1 cellular context compared by ENCODE assay signal in the genomic region with DNA sequence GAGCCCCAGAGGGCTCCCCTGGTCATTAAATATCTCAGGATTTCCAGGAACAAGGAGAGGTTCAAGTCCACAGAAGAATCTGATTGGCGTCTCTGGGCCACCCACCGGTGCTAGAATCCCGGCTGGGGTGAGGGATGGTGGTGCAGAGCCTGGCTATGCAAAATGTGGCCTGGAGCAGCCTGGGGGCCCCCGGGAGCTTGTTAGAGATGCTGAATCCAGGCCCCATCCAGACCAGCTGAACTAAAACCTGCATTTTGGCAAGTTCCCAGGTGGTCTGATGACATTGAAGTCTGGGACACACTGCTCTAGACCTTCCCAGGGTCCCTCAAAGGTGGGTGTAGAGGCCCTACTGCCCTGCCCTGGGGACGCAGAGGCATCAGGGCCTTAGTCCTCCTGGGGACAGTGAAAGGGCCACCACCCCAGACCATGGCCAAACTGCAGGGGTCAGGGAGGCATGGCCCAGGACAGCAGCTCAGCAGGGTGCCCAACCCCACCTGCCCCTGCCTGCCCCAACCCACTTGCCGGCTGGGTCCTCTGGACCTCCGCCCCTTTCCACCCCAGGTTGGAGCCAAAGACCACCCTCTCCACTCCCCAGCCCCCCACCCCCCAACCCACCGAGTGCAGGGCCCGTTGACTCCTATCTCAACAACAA.
TF ChIP-seq lines count a peak whose summit lies in the region.

No MANE protein-coding gene starts in this region.

TF ChIP-seq in WTC11, 78 proteins besides CTCF, POLR2A, EP300 and RAD21 (continued from another document):
- TF ChIP-seq, protein P1, sequence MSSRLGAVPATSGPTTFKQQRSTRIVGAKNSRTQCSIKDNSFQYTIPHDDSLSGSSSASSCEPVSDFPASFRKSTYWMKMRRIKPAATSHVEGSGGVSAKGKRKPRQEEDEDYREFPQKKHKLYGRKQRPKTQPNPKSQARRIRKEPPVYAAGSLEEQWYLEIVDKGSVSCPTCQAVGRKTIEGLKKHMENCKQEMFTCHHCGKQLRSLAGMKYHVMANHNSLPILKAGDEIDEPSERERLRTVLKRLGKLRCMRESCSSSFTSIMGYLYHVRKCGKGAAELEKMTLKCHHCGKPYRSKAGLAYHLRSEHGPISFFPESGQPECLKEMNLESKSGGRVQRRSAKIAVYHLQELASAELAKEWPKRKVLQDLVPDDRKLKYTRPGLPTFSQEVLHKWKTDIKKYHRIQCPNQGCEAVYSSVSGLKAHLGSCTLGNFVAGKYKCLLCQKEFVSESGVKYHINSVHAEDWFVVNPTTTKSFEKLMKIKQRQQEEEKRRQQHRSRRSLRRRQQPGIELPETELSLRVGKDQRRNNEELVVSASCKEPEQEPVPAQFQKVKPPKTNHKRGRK (CRISPR knock-in tag; IDR thresholded peaks at IDR 0.05; ENCODE audit: borderline replicate concordance): no peak
- TF ChIP-seq, protein P2, sequence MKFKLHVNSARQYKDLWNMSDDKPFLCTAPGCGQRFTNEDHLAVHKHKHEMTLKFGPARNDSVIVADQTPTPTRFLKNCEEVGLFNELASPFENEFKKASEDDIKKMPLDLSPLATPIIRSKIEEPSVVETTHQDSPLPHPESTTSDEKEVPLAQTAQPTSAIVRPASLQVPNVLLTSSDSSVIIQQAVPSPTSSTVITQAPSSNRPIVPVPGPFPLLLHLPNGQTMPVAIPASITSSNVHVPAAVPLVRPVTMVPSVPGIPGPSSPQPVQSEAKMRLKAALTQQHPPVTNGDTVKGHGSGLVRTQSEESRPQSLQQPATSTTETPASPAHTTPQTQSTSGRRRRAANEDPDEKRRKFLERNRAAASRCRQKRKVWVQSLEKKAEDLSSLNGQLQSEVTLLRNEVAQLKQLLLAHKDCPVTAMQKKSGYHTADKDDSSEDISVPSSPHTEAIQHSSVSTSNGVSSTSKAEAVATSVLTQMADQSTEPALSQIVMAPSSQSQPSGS (CRISPR knock-in tag; IDR thresholded peaks at IDR 0.05; ENCODE audit: borderline replicate concordance, low read depth): no peak
- TF ChIP-seq ZNF671 (CRISPR knock-in tag; IDR thresholded peaks at IDR 0.05): no peak
- TF ChIP-seq, protein P3, sequence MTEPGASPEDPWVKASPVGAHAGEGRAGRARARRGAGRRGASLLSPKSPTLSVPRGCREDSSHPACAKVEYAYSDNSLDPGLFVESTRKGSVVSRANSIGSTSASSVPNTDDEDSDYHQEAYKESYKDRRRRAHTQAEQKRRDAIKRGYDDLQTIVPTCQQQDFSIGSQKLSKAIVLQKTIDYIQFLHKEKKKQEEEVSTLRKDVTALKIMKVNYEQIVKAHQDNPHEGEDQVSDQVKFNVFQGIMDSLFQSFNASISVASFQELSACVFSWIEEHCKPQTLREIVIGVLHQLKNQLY (CRISPR knock-in tag; IDR thresholded peaks at IDR 0.05): no peak
- TF ChIP-seq, protein P4, sequence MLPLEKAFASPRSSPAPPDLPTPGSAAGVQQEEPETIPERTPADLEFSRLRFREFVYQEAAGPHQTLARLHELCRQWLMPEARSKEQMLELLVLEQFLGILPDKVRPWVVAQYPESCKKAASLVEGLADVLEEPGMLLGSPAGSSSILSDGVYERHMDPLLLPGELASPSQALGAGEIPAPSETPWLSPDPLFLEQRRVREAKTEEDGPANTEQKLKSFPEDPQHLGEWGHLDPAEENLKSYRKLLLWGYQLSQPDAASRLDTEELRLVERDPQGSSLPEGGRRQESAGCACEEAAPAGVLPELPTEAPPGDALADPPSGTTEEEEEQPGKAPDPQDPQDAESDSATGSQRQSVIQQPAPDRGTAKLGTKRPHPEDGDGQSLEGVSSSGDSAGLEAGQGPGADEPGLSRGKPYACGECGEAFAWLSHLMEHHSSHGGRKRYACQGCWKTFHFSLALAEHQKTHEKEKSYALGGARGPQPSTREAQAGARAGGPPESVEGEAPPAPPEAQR (CRISPR knock-in tag; IDR thresholded peaks at IDR 0.05): no peak
